In genomic region chr10:103854265-103854686, GRCh38 we compare ENCODE assay signal across 7 cellular contexts. TPM values are rescaled to one million over a fixed set of nuclear protein-coding genes. Genes with fewer than 3 reads are reported as not detected.
DNase-seq lines count a peak whose midpoint lies in the region; ATAC-seq and TF ChIP-seq lines count a peak whose summit lies in the region.

No MANE protein-coding gene starts in this region.

- no peaks in the 10 kb centered on the region for H3K36me3 ChIP-seq in WERI-Rb-1

- peak in 1 of 2 experiments; percentile 57 for DNase-seq in HL-60 (ENCODE audit: low read depth in 1 of 2, low spot score in 1 of 2)
- peak; percentile 30 for DNase-seq in WERI-Rb-1
- no peak for DNase-seq in right cardiac atrium
- no peak for DNase-seq in skeletal muscle cell (ENCODE audit: low read depth)
- no peak for DNase-seq in NCI-H187 (lab: John Stamatoyannopoulos, UW)

- H3K9me3 ChIP-seq in WERI-Rb-1 (ENCODE audit: severe bottlenecking) (no peaks in the 10 kb centered on the region), right cardiac atrium (ENCODE audit: control insufficient read depth, low read length) (no peaks in the 10 kb centered on the region)

- 6% methylated on average over 13 of the region's 13 CpGs for WGBS in right cardiac atrium

- no peak for TF ChIP-seq CTCF in HL-60 (IDR thresholded peaks at IDR 0.05; ENCODE audit: insufficient read depth, low read length)
- TF ChIP-seq CTCF in WERI-Rb-1 (IDR thresholded peaks at IDR 0.05; ENCODE audit: low read depth, low read length): no peak

- H3K27ac ChIP-seq in HL-60 (replicated peaks): no peak overlapping the region
- no peak overlapping the region for H3K27ac ChIP-seq in WERI-Rb-1
- H3K27ac ChIP-seq in right cardiac atrium (ENCODE audit: low read length): peak overlapping the region; percentile 1

- H3K4me3 ChIP-seq in HL-60 (replicated peaks; ENCODE audit: insufficient read depth, low read length): peak overlapping the region; percentile 44
- H3K4me3 ChIP-seq in WERI-Rb-1 (ENCODE audit: low read depth, low read length): peak overlapping the region; percentile 58
- peak overlapping the region; percentile 89 for H3K4me3 ChIP-seq in right cardiac atrium (ENCODE audit: low read length)
- H3K4me3 ChIP-seq in skeletal muscle cell (ENCODE audit: low read depth, low read length): peak overlapping the region; percentile 80

- intact Hi-C loops in right cardiac atrium (cut with DNase I): loop anchor here in 1 of 4 donors (10.0 kb wide), 1 partner anchor 79 kb away; no protein-coding TSS in a partner anchor

- H3K27me3 ChIP-seq in HL-60 (ENCODE audit: insufficient read depth, poor library complexity, severe bottlenecking) (no peaks in the 10 kb centered on the region), WERI-Rb-1 (ENCODE audit: insufficient read depth, low read depth, severe bottlenecking) (no peaks in the 10 kb centered on the region), right cardiac atrium (ENCODE audit: control insufficient read depth, insufficient read depth) (no peaks in the 10 kb centered on the region)

- ATAC-seq in right cardiac atrium (no peak), HG02610 (IDR thresholded peaks at IDR 0.05; ENCODE audit: unreplicated experiment) (no peak), HG03439 (IDR thresholded peaks at IDR 0.05; ENCODE audit: unreplicated experiment) (no peak)

- peaks cover 31% of the 10 kb centered on the region for H3K4me1 ChIP-seq in right cardiac atrium (ENCODE audit: control insufficient read depth, insufficient read depth, low read length)

RNA-seq across cellular contexts. Expression of gene SH3PXD2A, which starts 1.1 kb away (rescaled TPM):
- 10 to 100 TPM; 30.2 to 31.7 (median 31.0) TPM for total RNA-seq in right cardiac atrium
- 13.5 TPM for polyA plus RNA-seq in right cardiac atrium
